In genomic region chr1:160607051-160608032, GRCh38 we compare ENCODE assay signal across 8 cellular contexts. TPM values are rescaled to one million over a fixed set of nuclear protein-coding genes. Genes with fewer than 3 reads are reported as not detected.
DNase-seq lines count a peak whose midpoint lies in the region; ATAC-seq and TF ChIP-seq lines count a peak whose summit lies in the region.

No MANE protein-coding gene starts in this region.

- DNase-seq in Right ventricle myocardium inferior (ENCODE audit: missing footprints) (no peak), cardiac septum (ENCODE audit: low spot score) (no peak), HCEC 1CT (peak; percentile 73), SHP77 (lab: John Stamatoyannopoulos, UW) (peak; percentile 38 to 54), adrenal gland (peak; percentile 27 to 70 (median 45)), left ventricle myocardium superior (no peak), sigmoid colon (no peak)

- intact Hi-C loops in Right ventricle myocardium inferior (cut with DNase I), result loop anchor here (2.0 kb wide), 1 partner anchor 179 kb away; no protein-coding TSS in a partner anchor
- intact Hi-C loops in cardiac septum (cut with DNase I), result loop anchor here (2.0 kb wide), 1 partner anchor 181 kb away; no protein-coding TSS in a partner anchor
- intact Hi-C loops in adrenal gland (cut with DNase I), result loop anchor here in 1 of 2 donors (5.0 kb wide), 1 partner anchor 180 kb away; no protein-coding TSS in a partner anchor
- intact Hi-C loops in left ventricle myocardium superior (cut with micrococcal nuclease), result loop anchor here (5.0 kb wide), 1 partner anchor 180 kb away; no protein-coding TSS in a partner anchor
- intact Hi-C loops in sigmoid colon (cut with DNase I), result loop anchor here (5.0 kb wide), 1 partner anchor 180 kb away; no protein-coding TSS in a partner anchor

- ATAC-seq in Right ventricle myocardium inferior (peak; percentile 76), left ventricle myocardium superior (peak; percentile 75)

- no peaks in the 10 kb centered on the region for H3K79me2 ChIP-seq in Loucy (ENCODE audit: insufficient read depth, low read length)

- no peaks in the 10 kb centered on the region for H4K20me1 ChIP-seq in Loucy (ENCODE audit: insufficient read depth, low read length, poor library complexity, severe bottlenecking)

- H3F3A ChIP-seq in Loucy (ENCODE audit: low read depth), result no peaks in the 10 kb centered on the region

- no peak overlapping the region for H3K9ac ChIP-seq in Loucy (ENCODE audit: low read depth, low read length, poor library complexity, severe bottlenecking)

- H3K4me3 ChIP-seq in Loucy (ENCODE audit: low read length, poor library complexity, severe bottlenecking) (no peak overlapping the region), adrenal gland (no peak overlapping the region), sigmoid colon (no peak overlapping the region)

- TF ChIP-seq CTCF in Loucy (conservative IDR thresholded peaks at IDR 0.05; ENCODE audit: low read length) (peak; percentile 93), adrenal gland (IDR thresholded peaks at IDR 0.05) (peak; percentile 32 to 67 (median 62)), sigmoid colon (IDR thresholded peaks at IDR 0.05) (peak in 3 of 4 experiments; percentile 24 to 51 (median 39))

- no peaks in the 10 kb centered on the region for H3K27me3 ChIP-seq in Loucy (ENCODE audit: insufficient read depth, low read length, poor library complexity, severe bottlenecking)
- peaks cover 5% of the 10 kb centered on the region for H3K27me3 ChIP-seq in adrenal gland
- H3K27me3 ChIP-seq in sigmoid colon, result peaks cover 0 to under 1% (median 0%) of the 10 kb centered on the region in 3 donors

- H3K4me1 ChIP-seq in Loucy (ENCODE audit: insufficient read depth, low read length, poor library complexity, severe bottlenecking) (no peaks in the 10 kb centered on the region), adrenal gland (replicated peaks in 1 of 2) (no peaks in the 10 kb centered on the region), sigmoid colon (no peaks in the 10 kb centered on the region)

- H3K4me2 ChIP-seq in Loucy (ENCODE audit: low read depth, low read length, poor library complexity, severe bottlenecking), result no peak overlapping the region

- WGBS in adrenal gland, 4 donors, result 35 to 52% (median 45%) methylated on average over 3 to 4 of the region's 4 CpGs
- WGBS in sigmoid colon, 2 donors, result 48 to 49% methylated on average over 4 of the region's 4 CpGs

- no peaks in the 10 kb centered on the region for H3K9me2 ChIP-seq in Loucy (replicated peaks; ENCODE audit: low read depth, low read length)

- H3K9me3 ChIP-seq in Loucy (ENCODE audit: insufficient read depth, low read depth, low read length) (peaks cover 5% of the 10 kb centered on the region; the same call in 1 of the 2 replicates), adrenal gland (replicated peaks in 1 of 3) (no peaks in the 10 kb centered on the region), sigmoid colon (no peaks in the 10 kb centered on the region)

- TF ChIP-seq POLR2A in adrenal gland (IDR thresholded peaks at IDR 0.05) (no peak), sigmoid colon (IDR thresholded peaks at IDR 0.05) (no peak)

- H3K27ac ChIP-seq in adrenal gland, result no peak overlapping the region
- no peak overlapping the region for H3K27ac ChIP-seq in sigmoid colon

- TF ChIP-seq EP300 in sigmoid colon (IDR thresholded peaks at IDR 0.05), result no peak

- no peaks in the 10 kb centered on the region for H3K36me3 ChIP-seq in Loucy (ENCODE audit: insufficient read depth, low read length)
- no peaks in the 10 kb centered on the region for H3K36me3 ChIP-seq in adrenal gland (replicated peaks in 1 of 2)
- H3K36me3 ChIP-seq in sigmoid colon, result no peaks in the 10 kb centered on the region

- H2AFZ ChIP-seq in Loucy (ENCODE audit: low read length), result 0 out of 2 replicates have a peak overlapping the region, but pooled peaks have one; percentile 37

RNA-seq across cellular contexts. Expression of gene CD84, which starts 28.0 kb away (rescaled TPM):
- total RNA-seq in Right ventricle myocardium inferior (3.4 TPM), cardiac septum (2.4 TPM), adrenal gland (10 to 100 TPM in 7 of 8 donors, 1 to 10 TPM in 1; 5.4 to 29.9 (median 14.8) TPM), left ventricle myocardium superior (2.8 TPM), sigmoid colon (1 to 10 TPM; 2.2 to 7.5 (median 3.3) TPM)
- polyA plus RNA-seq in adrenal gland (1 to 10 TPM; 1.0 to 4.0 (median 3.2) TPM), sigmoid colon (1 to 10 TPM in 2 of 3 donors, under 1 TPM in 1; 0.60 to 5.5 (median 3.2) TPM)

RNA-seq across cellular contexts. Expression of gene SLAMF1, which starts 39.5 kb away (rescaled TPM):
- total RNA-seq in Right ventricle myocardium inferior, result 0.24 TPM
- total RNA-seq in cardiac septum, result 1.0 TPM
- total RNA-seq in adrenal gland, result 1 to 10 TPM in 2 of 8 donors, under 1 TPM in 5, not detected in 1; 0.14 to 1.6 (median 0.42) TPM
- under 1 TPM; 0.07 to 0.16 (median 0.10) TPM for polyA plus RNA-seq in adrenal gland
- total RNA-seq in left ventricle myocardium superior, result 0.15 TPM
- total RNA-seq in sigmoid colon, result 1 to 10 TPM in 1 of 4 donors, under 1 TPM in 3; under 0.01 to 1.6 (median 0.22) TPM
- 1 to 10 TPM in 1 of 3 donors, not detected in 2; 6.1 TPM for polyA plus RNA-seq in sigmoid colon

Comparison
In these comparisons a context has a peak if more than half of its experiments do, and no peak if none do; other contexts are left out.
1. DNase-seq: peak in HCEC 1CT (single experiment), SHP77 (2 of 2) and adrenal gland (7 of 7); none in Right ventricle myocardium inferior (single experiment), cardiac septum (single experiment), left ventricle myocardium superior (single experiment) and sigmoid colon (single experiment).
2. CTCF ChIP-seq: peak in every context shown above with its lines; median percentile 93 in Loucy; 62 in adrenal gland; 39 in sigmoid colon.